ENCODE assay signal across 28 cellular contexts in genomic region chr6:83792846-83793245, GRCh38.
"Had no signal": no experiment of that assay in that cellular context is flagged by ENCODE, and none has a peak within 500 bp of the region (broad histone marks: within the 10 kb centered on the region; RNA-seq: fewer than 3 reads in every experiment).

No MANE protein-coding gene starts in this region.

- H3K4me1 Mint-ChIP-seq: stimulated activated effector memory CD8-positive, alpha-beta T cell treated with anti-CD3 and anti-CD28 coated beads, Interleukin-12 subunit alpha, Interleukin-12 subunit beta, amount 100 ng/mL, for 72 hours; stimulated activated memory B cell treated with anti-CD40 and anti-IgM and Interleukin-4, amounts not matched to agents 10 μg/mL and 1 μg/mL and 100 μg/mL, for 72 hours; stimulated activated naive B cell treated with anti-CD40 and anti-IgM and Interleukin-4, amounts not matched to agents 10 μg/mL and 1 μg/mL and 100 μg/mL, for 72 hours; stimulated activated naive CD8-positive, alpha-beta T cell treated with anti-CD3 and anti-CD28 coated beads, Interleukin-15, amount 100 ng/mL, for 72 hours had no signal

- H3K27me3 Mint-ChIP-seq: stimulated activated memory B cell treated with anti-CD40 and anti-IgM and Interleukin-4, amounts not matched to agents 10 μg/mL and 1 μg/mL and 100 μg/mL, for 72 hours; stimulated activated naive B cell treated with anti-CD40 and anti-IgM and Interleukin-4, amounts not matched to agents 10 μg/mL and 1 μg/mL and 100 μg/mL, for 72 hours; stimulated activated naive CD8-positive, alpha-beta T cell treated with anti-CD3 and anti-CD28 coated beads, Interleukin-15, Interleukin-2, amounts not matched to agents 100 ng/mL and 50 ng/mL, for 24 hours; type B pancreatic cell had no signal

- DNase-seq: stimulated activated CD4-positive, alpha-beta T cell treated with anti-CD3 and anti-CD28 coated beads, Interleukin-2, amount 100 ng/mL, for 48 hours; stimulated activated CD4-positive, alpha-beta T cell treated with anti-CD3 and anti-CD28 coated beads, Interleukin-4, amount 100 ng/mL, for 1 hour; stimulated activated CD4-positive, alpha-beta T cell treated with anti-CD3 and anti-CD28 coated beads, Interleukin-4, amount 100 ng/mL, for 24 hours; stimulated activated CD4-positive, alpha-beta T cell treated with anti-CD3 and anti-CD28 coated beads, Interleukin-4, amount 100 ng/mL, for 4 hours; stimulated activated CD8-positive, alpha-beta memory T cell treated with anti-CD3 and anti-CD28 coated beads, Interleukin-4, amount 100 ng/mL, for 48 hours; stimulated activated naive B cell treated with anti-CD40 and anti-IgM and Interleukin-4, amounts not matched to agents 10 μg/mL and 1 μg/mL and 100 μg/mL, for 72 hours; stimulated activated naive CD4-positive, alpha-beta T cell; stimulated activated naive CD4-positive, alpha-beta T cell treated with Interleukin-2 at 50 U/mL for 16 hours; stimulated activated naive CD8-positive, alpha-beta T cell treated with anti-CD3 and anti-CD28 coated beads, Interleukin-15, amount 100 ng/mL, for 72 hours; stimulated activated naive CD8-positive, alpha-beta T cell treated with anti-CD3 and anti-CD28 coated beads, Interleukin-15, Interleukin-2, amounts not matched to agents 100 U/mL and 50 U/mL, for 24 hours; stomach; substantia nigra; testis; thyroid gland; tibial artery; transverse colon; trophoblast cell; upper lobe of left lung; upper lobe of right lung; uterus had no signal

- H3K4me3 Mint-ChIP-seq: stimulated activated effector memory CD8-positive, alpha-beta T cell treated with anti-CD3 and anti-CD28 coated beads, Interleukin-12 subunit alpha, Interleukin-12 subunit beta, amount 100 ng/mL, for 72 hours; stimulated activated memory B cell treated with anti-CD40 and anti-IgM and Interleukin-4, amounts not matched to agents 10 μg/mL and 1 μg/mL and 100 μg/mL, for 72 hours; stimulated activated naive B cell treated with anti-CD40 and anti-IgM and Interleukin-4, amounts not matched to agents 10 μg/mL and 1 μg/mL and 100 μg/mL, for 72 hours; stimulated activated naive CD8-positive, alpha-beta T cell treated with anti-CD3 and anti-CD28 coated beads, Interleukin-15, amount 100 ng/mL, for 72 hours; stimulated activated naive CD8-positive, alpha-beta T cell treated with anti-CD3 and anti-CD28 coated beads, Interleukin-15, Interleukin-2, amounts not matched to agents 100 ng/mL and 50 ng/mL, for 24 hours; type B pancreatic cell had no signal

- H3K4me3 ChIP-seq: stomach, suprapubic skin, testis, thoracic aorta, thyroid gland, tibial artery, tibial nerve, transverse colon, upper lobe of left lung, upper lobe of right lung, uterus, vagina had no signal

- H3K36me3 ChIP-seq: stomach, suprapubic skin, thoracic aorta, thyroid gland, tibial artery, tibial nerve, transverse colon, upper lobe of left lung, upper lobe of right lung, uterus, vagina had no signal

- H3K9me3 ChIP-seq: stomach, testis, thoracic aorta, thyroid gland, tibial artery, tibial nerve, transverse colon, upper lobe of left lung, upper lobe of right lung, uterus, vagina had no signal

- H3K36me3 Mint-ChIP-seq: stimulated activated effector memory CD8-positive, alpha-beta T cell treated with anti-CD3 and anti-CD28 coated beads, Interleukin-12 subunit alpha, Interleukin-12 subunit beta, amount 100 ng/mL, for 72 hours; stimulated activated memory B cell treated with anti-CD40 and anti-IgM and Interleukin-4, amounts not matched to agents 10 μg/mL and 1 μg/mL and 100 μg/mL, for 72 hours; stimulated activated naive B cell treated with anti-CD40 and anti-IgM and Interleukin-4, amounts not matched to agents 10 μg/mL and 1 μg/mL and 100 μg/mL, for 72 hours; type B pancreatic cell had no signal

- H3K27ac ChIP-seq: stomach, suprapubic skin, testis, thoracic aorta, thyroid gland, tibial artery, tibial nerve, transverse colon, upper lobe of left lung, upper lobe of right lung, uterus, vagina had no signal

- H3K27me3 ChIP-seq: stomach, suprapubic skin, testis, thyroid gland, tibial artery, tibial nerve, transverse colon, upper lobe of left lung, upper lobe of right lung, uterus, vagina had no signal

- H3K4me1 ChIP-seq: stomach, suprapubic skin, testis, thyroid gland, tibial nerve, transverse colon, upper lobe of left lung, upper lobe of right lung, uterus, vagina had no signal

- H3K27ac Mint-ChIP-seq: stimulated activated effector memory CD8-positive, alpha-beta T cell treated with anti-CD3 and anti-CD28 coated beads, Interleukin-12 subunit alpha, Interleukin-12 subunit beta, amount 100 ng/mL, for 72 hours; stimulated activated memory B cell treated with anti-CD40 and anti-IgM and Interleukin-4, amounts not matched to agents 10 μg/mL and 1 μg/mL and 100 μg/mL, for 72 hours; stimulated activated naive B cell treated with anti-CD40 and anti-IgM and Interleukin-4, amounts not matched to agents 10 μg/mL and 1 μg/mL and 100 μg/mL, for 72 hours; stimulated activated naive CD8-positive, alpha-beta T cell treated with anti-CD3 and anti-CD28 coated beads, Interleukin-15, amount 100 ng/mL, for 72 hours; stimulated activated naive CD8-positive, alpha-beta T cell treated with anti-CD3 and anti-CD28 coated beads, Interleukin-15, Interleukin-2, amounts not matched to agents 100 ng/mL and 50 ng/mL, for 24 hours; type B pancreatic cell had no signal

- H3K9me3 Mint-ChIP-seq: stimulated activated naive CD8-positive, alpha-beta T cell treated with anti-CD3 and anti-CD28 coated beads, Interleukin-15, Interleukin-2, amounts not matched to agents 100 ng/mL and 50 ng/mL, for 24 hours; type B pancreatic cell had no signal

- ATAC-seq: stimulated activated effector memory CD8-positive, alpha-beta T cell treated with anti-CD3 and anti-CD28 coated beads, Interleukin-12 subunit alpha, Interleukin-12 subunit beta, amount 100 ng/mL, for 72 hours; stimulated activated memory B cell treated with anti-CD40 and anti-IgM and Interleukin-4, amounts not matched to agents 10 μg/mL and 1 μg/mL and 100 μg/mL, for 72 hours; stimulated activated naive B cell treated with anti-CD40 and anti-IgM and Interleukin-4, amounts not matched to agents 10 μg/mL and 1 μg/mL and 100 μg/mL, for 72 hours; stimulated activated naive CD8-positive, alpha-beta T cell treated with anti-CD3 and anti-CD28 coated beads, Interleukin-15, amount 100 ng/mL, for 72 hours; stimulated activated naive CD8-positive, alpha-beta T cell treated with anti-CD3 and anti-CD28 coated beads, Interleukin-15, Interleukin-2, amounts not matched to agents 100 U/mL and 50 U/mL, for 24 hours; upper lobe of right lung had no signal
